Comparison of ENCODE assay signal across 8 cellular contexts in genomic region chr6:82246370-82246769, GRCh38. TPM values are rescaled to one million over a fixed set of nuclear protein-coding genes. Genes with fewer than 3 reads are reported as not detected.
DNase-seq lines count a peak whose midpoint lies in the region; ATAC-seq and TF ChIP-seq lines count a peak whose summit lies in the region.

No MANE protein-coding gene starts in this region.

- ATAC-seq in natural killer cell = no peak
- no peak for ATAC-seq in GM21515 (IDR thresholded peaks at IDR 0.05; ENCODE audit: unreplicated experiment)
- no peak for ATAC-seq in HG03175 (IDR thresholded peaks at IDR 0.05; ENCODE audit: unreplicated experiment)

- no peaks in the 10 kb centered on the region for H3K27me3 ChIP-seq in colonic mucosa

- no peaks in the 10 kb centered on the region for H3K27me3 Mint-ChIP-seq in natural killer cell (ENCODE audit: low read depth in 2 of 2)

- H3K27ac ChIP-seq in KOPT-K1 (ENCODE audit: low read depth, low read length, poor library complexity, severe bottlenecking) = peak overlapping the region; percentile 70
- H3K27ac ChIP-seq in colonic mucosa = peak overlapping the region; percentile 89

- H3K36me3 ChIP-seq in KOPT-K1 (ENCODE audit: insufficient read depth, low read length) = peaks cover 17% of the 10 kb centered on the region
- no peaks in the 10 kb centered on the region for H3K36me3 ChIP-seq in colonic mucosa

- no peaks in the 10 kb centered on the region for H3K36me3 Mint-ChIP-seq in natural killer cell

- peaks cover 38 to 46% of the 10 kb centered on the region in 2 donors for H3K4me1 Mint-ChIP-seq in natural killer cell

- TF ChIP-seq CTCF in AG10803 (conservative IDR thresholded peaks at IDR 0.05; ENCODE audit: low read length) (no peak), colonic mucosa (IDR thresholded peaks at IDR 0.05) (no peak), natural killer cell (IDR thresholded peaks at IDR 0.05) (no peak)

- H3K27ac Mint-ChIP-seq in natural killer cell = peak overlapping the region; percentile 94 to 97

- no peaks in the 10 kb centered on the region for H3K4me1 ChIP-seq in colonic mucosa

- no peak for DNase-seq in AG10803 (ENCODE audit: low read depth)
- DNase-seq in colonic mucosa = no peak
- no peak for DNase-seq in natural killer cell
- DNase-seq in NCI-H345 treated with DMSO at 0.1 percent for 48 hours (lab: John Stamatoyannopoulos, UW; ENCODE audit: unreplicated experiment) = no peak
- DNase-seq in germinal center (ENCODE audit: low spot score) = no peak

- peak overlapping the region; percentile 81 to 87 for H3K9ac ChIP-seq in colonic mucosa (ENCODE audit: low read depth in 2 of 2, low read length in 2 of 2)

- H3K4me3 Mint-ChIP-seq in natural killer cell = peak overlapping the region; percentile 97

- H3K9me3 Mint-ChIP-seq in natural killer cell = no peaks in the 10 kb centered on the region

- intact Hi-C loops in colonic mucosa (cut with DNase I) = no loop called here
- intact Hi-C loops in natural killer cell (cut with micrococcal nuclease) = loop anchor here (5.0 kb wide), 1 partner anchor 821 kb away; the partner anchor contains the start of genes DOP1A and UBE3D

- H3K4me3 ChIP-seq in AG10803 (ENCODE audit: low read length) = peak overlapping the region; percentile 87
- H3K4me3 ChIP-seq in colonic mucosa = peak overlapping the region; percentile 67

- no peaks in the 10 kb centered on the region for H3K9me3 ChIP-seq in KOPT-K1 (ENCODE audit: insufficient read depth, low read length, poor library complexity, severe bottlenecking)
- H3K9me3 ChIP-seq in colonic mucosa = no peaks in the 10 kb centered on the region

RNA-seq across cellular contexts. Expression of gene IBTK, which starts 1.2 kb away (rescaled TPM):
- total RNA-seq in colonic mucosa = 10 to 100 TPM; 37.5 to 39.8 TPM
- total RNA-seq in natural killer cell = 10 to 100 TPM; 18.3 to 23.5 (median 22.2) TPM
